28 cellular contexts compared by ENCODE assay signal in genomic region chr10:112983444-112984056, GRCh38.
"Had no signal": no experiment of that assay in that cellular context is flagged by ENCODE, and none has a peak within 500 bp of the region (broad histone marks: within the 10 kb centered on the region; RNA-seq: fewer than 3 reads in every experiment).

No MANE protein-coding gene starts in this region.

- H3K9me3 Mint-ChIP-seq: activated CD4-positive, alpha-beta memory T cell treated with anti-CD3 and anti-CD28 coated beads, Interleukin-2, amount 10 ng/mL, durations not matched to agents 7 days and 5 days; natural killer cell treated with Interleukin-12 subunit alpha and Interleukin-12 subunit beta and Interleukin-15 and Interleukin-18, amount 100 ng/mL, for 72 hours; stimulated activated naive B cell treated with anti-CD40 and anti-IgM and Interleukin-4, amounts not matched to agents 10 μg/mL and 1 μg/mL and 100 μg/mL, for 72 hours; type B pancreatic cell had no signal

- H3K27ac ChIP-seq: adrenal gland, ascending aorta, brain microvascular endothelial cell, left ventricle myocardium inferior, parathyroid adenoma, right lobe of liver, testis, vagina had no signal

- H3K36me3 Mint-ChIP-seq: natural killer cell treated with Interleukin-12 subunit alpha and Interleukin-12 subunit beta and Interleukin-15 and Interleukin-18, amount 100 ng/mL, for 72 hours; stimulated activated naive B cell treated with anti-CD40 and anti-IgM and Interleukin-4, amounts not matched to agents 10 μg/mL and 1 μg/mL and 100 μg/mL, for 72 hours had no signal

- H3K27me3 ChIP-seq: adrenal gland, ascending aorta, brain microvascular endothelial cell, right lobe of liver, testis, vagina had no signal

- H3K9me3 ChIP-seq: adrenal gland, ascending aorta, left ventricle myocardium inferior, right lobe of liver, testis, vagina had no signal

- H3K4me3 ChIP-seq: adrenal gland, ascending aorta, left ventricle myocardium inferior, right lobe of liver, testis, vagina had no signal

- H3K4me3 Mint-ChIP-seq: activated CD4-positive, alpha-beta memory T cell treated with anti-CD3 and anti-CD28 coated beads, Interleukin-2, amount 10 ng/mL, durations not matched to agents 7 days and 5 days; activated CD4-positive, alpha-beta T cell treated with anti-CD3 and anti-CD28 coated beads, Interleukin-2, amount 10 ng/mL, durations not matched to agents 24 days and 14 days; activated naive CD8-positive, alpha-beta T cell; natural killer cell treated with Interleukin-12 subunit alpha and Interleukin-12 subunit beta and Interleukin-15 and Interleukin-18, amount 100 ng/mL, for 72 hours; stimulated activated naive B cell treated with anti-CD40 and anti-IgM and Interleukin-4, amounts not matched to agents 10 μg/mL and 1 μg/mL and 100 μg/mL, for 72 hours; type B pancreatic cell had no signal

- H2AFZ ChIP-seq: parathyroid adenoma had no signal

- H3K27ac Mint-ChIP-seq: activated CD4-positive, alpha-beta memory T cell treated with anti-CD3 and anti-CD28 coated beads, Interleukin-2, amount 10 ng/mL, durations not matched to agents 7 days and 5 days; activated CD4-positive, alpha-beta T cell treated with anti-CD3 and anti-CD28 coated beads, Interleukin-2, amount 10 ng/mL, durations not matched to agents 24 days and 14 days; activated naive CD8-positive, alpha-beta T cell; natural killer cell treated with Interleukin-12 subunit alpha and Interleukin-12 subunit beta and Interleukin-15 and Interleukin-18, amount 100 ng/mL, for 72 hours; stimulated activated naive B cell treated with anti-CD40 and anti-IgM and Interleukin-4, amounts not matched to agents 10 μg/mL and 1 μg/mL and 100 μg/mL, for 72 hours; type B pancreatic cell had no signal

- H3K36me3 ChIP-seq: adrenal gland, ascending aorta, brain microvascular endothelial cell, left ventricle myocardium inferior, vagina had no signal

- DNase-seq: activated CD4-positive, alpha-beta memory T cell treated with anti-CD3 and anti-CD28 coated beads, Interleukin-2, amount 10 ng/mL, durations not matched to agents 7 days and 5 days; activated CD4-positive, alpha-beta T cell treated with anti-CD3 and anti-CD28 coated beads, Interleukin-2, amount 10 ng/mL, durations not matched to agents 24 days and 14 days; activated naive CD4-positive, alpha-beta T cell; activated T-cell treated with anti-CD3 and anti-CD28 coated beads for 4 hours; brain microvascular endothelial cell; central memory CD4-positive, alpha-beta T cell; dermis blood vessel endothelial cell; effector CD8-positive, alpha-beta T cell; erythroblast; foreskin fibroblast; left ventricle myocardium inferior; midbrain; nucleus accumbens; right lobe of liver; small intestine; stimulated activated CD4-positive, alpha-beta T cell treated with anti-CD3 and anti-CD28 coated beads, Interleukin-15, amount 100 ng/mL, for 24 hours; stimulated activated CD4-positive, alpha-beta T cell treated with anti-CD3 and anti-CD28 coated beads, Interleukin-2, amount 100 ng/mL, for 48 hours; stimulated activated CD8-positive, alpha-beta memory T cell treated with anti-CD3 and anti-CD28 coated beads, Interleukin-4, amount 100 ng/mL, for 48 hours; stimulated activated naive B cell treated with anti-CD40 and anti-IgM and Interleukin-4, amounts not matched to agents 10 μg/mL and 1 μg/mL and 100 μg/mL, for 72 hours; testis had no signal

- ATAC-seq: activated CD4-positive, CD25-positive, alpha-beta regulatory T cell treated with anti-CD3 and anti-CD28 coated beads, Interleukin-2, amount 50 U/mL, for 24 hours; natural killer cell treated with Interleukin-12 subunit alpha and Interleukin-12 subunit beta and Interleukin-15 and Interleukin-18, amount 100 ng/mL, for 72 hours; right lobe of liver; stimulated activated naive B cell treated with anti-CD40 and anti-IgM and Interleukin-4, amounts not matched to agents 10 μg/mL and 1 μg/mL and 100 μg/mL, for 72 hours had no signal

- H3K9ac ChIP-seq: parathyroid adenoma had no signal
